ENCODE assay signal across 24 cellular contexts in the genomic region with DNA sequence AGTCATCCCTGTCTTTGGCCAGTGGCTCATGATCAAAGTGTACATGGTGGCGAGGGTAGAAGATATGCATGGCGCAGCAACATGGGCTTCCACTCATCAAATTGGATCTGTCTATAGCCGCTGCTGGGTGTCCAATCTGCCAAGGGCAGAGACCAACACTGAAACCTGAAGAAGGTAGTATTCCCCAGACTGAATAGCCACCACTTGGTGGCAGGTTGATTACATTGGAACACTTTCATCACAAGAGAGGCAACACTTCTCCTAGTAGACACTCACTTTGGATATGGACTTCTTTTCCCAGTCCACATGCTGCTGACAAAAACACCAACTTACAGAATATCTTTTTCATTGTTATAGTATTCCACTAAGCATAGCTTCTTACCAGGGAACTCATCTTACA. TPM values are rescaled to one million over a fixed set of nuclear protein-coding genes. Genes with fewer than 3 reads are reported as not detected.
DNase-seq lines count a peak whose midpoint lies in the region; ATAC-seq, FAIRE-seq and TF ChIP-seq lines count a peak whose summit lies in the region.
"Had no signal": no experiment of that assay in that cellular context is flagged by ENCODE, and none has a peak within 500 bp of the region (broad histone marks: within the 10 kb centered on the region; RNA-seq: fewer than 3 reads in every experiment).

No MANE protein-coding gene starts in this region.

- peak overlapping the region; percentile 42; the same call in 1 of the 2 replicates for H2BK12ac ChIP-seq in H1 (ENCODE audit: low read depth, low read length)

- no peaks in the 10 kb centered on the region for H3K36me3 Mint-ChIP-seq in stimulated activated naive CD8-positive, alpha-beta T cell treated with anti-CD3 and anti-CD28 coated beads, Interleukin-15, Interleukin-2, amounts not matched to agents 100 ng/mL and 50 ng/mL, for 24 hours (ENCODE audit: low read depth)
- H3K36me3 Mint-ChIP-seq: CD8-positive, alpha-beta T cell had no signal

- no peaks in the 10 kb centered on the region for H3K79me1 ChIP-seq in H1 (ENCODE audit: low read depth, low read length)

- H3K4ac ChIP-seq in H1 (replicated peaks; ENCODE audit: insufficient read length, low read depth, low read length): no peak overlapping the region

- ATAC-seq in stimulated activated naive CD8-positive, alpha-beta T cell treated with anti-CD3 and anti-CD28 coated beads, Interleukin-15, amount 100 ng/mL, for 72 hours: no peak
- ATAC-seq in HG03432 (IDR thresholded peaks at IDR 0.05; ENCODE audit: unreplicated experiment): no peak
- ATAC-seq: CD8-positive, alpha-beta T cell; GM12878; PC-3 had no signal

- H2BK120ac ChIP-seq in H1 (replicated peaks; ENCODE audit: low read depth, low read length): no peak overlapping the region

- H3K9ac ChIP-seq in H1 (replicated peaks in 1 of 4; ENCODE audit: extremely low read depth in 1 of 4, low read depth in 3 of 4, low read length in 3 of 4): no peak overlapping the region
- H3K9ac ChIP-seq: BLaER1 treated with 17β-estradiol and CSF1 and Interleukin-3, amounts not matched to agents 10 nM and 100 nM had no signal

- H3K4me1 Mint-ChIP-seq in stimulated activated naive CD8-positive, alpha-beta T cell treated with anti-CD3 and anti-CD28 coated beads, Interleukin-15, Interleukin-2, amounts not matched to agents 100 ng/mL and 50 ng/mL, for 24 hours (ENCODE audit: low read depth): peaks cover 21% of the 10 kb centered on the region
- peaks cover 8% of the 10 kb centered on the region for H3K4me1 Mint-ChIP-seq in stimulated activated naive CD8-positive, alpha-beta T cell treated with anti-CD3 and anti-CD28 coated beads, Interleukin-15, amount 100 ng/mL, for 72 hours

- H2BK20ac ChIP-seq in H1 (ENCODE audit: low read length): no peak overlapping the region

- peaks cover 0 to 5% (median 3%) of the 10 kb centered on the region in 4 experiments; a peak in 4 of 7 replicates for H3K27me3 ChIP-seq in H1 (replicated peaks in 1 of 4; ENCODE audit: control insufficient read depth in 3 of 4, extremely low read depth in 1 of 4, insufficient read depth in 3 of 4, low read length in 3 of 4)
- H3K27me3 ChIP-seq: BLaER1 treated with 17β-estradiol and CSF1 and Interleukin-3, amounts not matched to agents 10 nM and 100 nM had no signal

- H4K5ac ChIP-seq in H1 (ENCODE audit: insufficient read length, low read depth, low read length): no peak overlapping the region

- no peaks in the 10 kb centered on the region for H4K20me1 ChIP-seq in H1 (replicated peaks in 1 of 2; ENCODE audit: control insufficient read depth in 1 of 2, insufficient read depth in 2 of 2, low read length in 2 of 2)
- H4K20me1 ChIP-seq: BLaER1 treated with 17β-estradiol and CSF1 and Interleukin-3, amounts not matched to agents 10 nM and 100 nM had no signal

- TF ChIP-seq CTCF in H1 (IDR thresholded peaks at IDR 0.05; ENCODE audit: control extremely low read depth in 1 of 3, insufficient read depth in 1 of 3, low read depth in 1 of 3, low read length in 3 of 3): peak in 1 of 3 experiments; percentile 17; a peak in 1 of 4 replicates

- H3K27ac Mint-ChIP-seq in stimulated activated naive CD8-positive, alpha-beta T cell treated with anti-CD3 and anti-CD28 coated beads, Interleukin-15, Interleukin-2, amounts not matched to agents 100 ng/mL and 50 ng/mL, for 24 hours: peak overlapping the region; percentile 83
- no peak overlapping the region for H3K27ac Mint-ChIP-seq in stimulated activated naive CD8-positive, alpha-beta T cell treated with anti-CD3 and anti-CD28 coated beads, Interleukin-15, amount 100 ng/mL, for 72 hours
- H3K27ac Mint-ChIP-seq: CD8-positive, alpha-beta T cell; HFFc6 had no signal

- no peak overlapping the region for H3K18ac ChIP-seq in H1 (ENCODE audit: extremely low read depth, low read length)

- no peak overlapping the region for H3K27ac ChIP-seq in H1 (ENCODE audit: low read depth, low read length)
- H3K27ac ChIP-seq: BLaER1 treated with 17β-estradiol and CSF1 and Interleukin-3, amounts not matched to agents 10 nM and 100 nM; RWPE1 had no signal

- H3K27me3 Mint-ChIP-seq in stimulated activated naive CD8-positive, alpha-beta T cell treated with anti-CD3 and anti-CD28 coated beads, Interleukin-15, Interleukin-2, amounts not matched to agents 100 ng/mL and 50 ng/mL, for 24 hours: peaks cover 57% of the 10 kb centered on the region
- H3K27me3 Mint-ChIP-seq in stimulated activated naive CD8-positive, alpha-beta T cell treated with anti-CD3 and anti-CD28 coated beads, Interleukin-15, amount 100 ng/mL, for 72 hours: peaks cover 46% of the 10 kb centered on the region

- no peaks in the 10 kb centered on the region; the same call in 1 of the 2 replicates for H3K23me2 ChIP-seq in H1 (ENCODE audit: low read depth, low read length)

- H3K9me3 ChIP-seq in H1 (ENCODE audit: insufficient read depth in 2 of 2, low read depth in 1 of 2, low read length in 1 of 2): no peaks in the 10 kb centered on the region; a peak in 1 of 4 replicates

- POLR2A ChIA-PET in H1 (lab: Charles Lee; ENCODE audit: partially characterized antibody): no interaction called here

- no peak overlapping the region for H4K91ac ChIP-seq in H1 (replicated peaks; ENCODE audit: insufficient read length, low read length)

- no peaks in the 10 kb centered on the region for H3K79me2 ChIP-seq in H1 (ENCODE audit: control insufficient read depth in 1 of 2, insufficient read depth in 2 of 2, low read length in 2 of 2)

- no peaks in the 10 kb centered on the region for H3K36me3 ChIP-seq in H1 (ENCODE audit: control insufficient read depth in 2 of 4, insufficient read depth in 4 of 4, low read length in 3 of 4)
- H3K36me3 ChIP-seq: BLaER1 treated with 17β-estradiol and CSF1 and Interleukin-3, amounts not matched to agents 10 nM and 100 nM had no signal

- no peak overlapping the region for H2AFZ ChIP-seq in H1 (ENCODE audit: low read length)

- 92% methylated on average over 3 of the region's 3 CpGs; no CpG with 5 or more reads in 1 of the 2 experiments for WGBS in H1 (ENCODE audit: extremely low coverage in 1 of 2, insufficient coverage in 1 of 2, insufficient read length in 1 of 2, insufficient replicate concordance in 2 of 2, low coverage in 1 of 2, low lambda C conversion rate in 2 of 2, missing lambda C conversion rate in 1 of 2), 2 experiments

- no peak overlapping the region for H3K56ac ChIP-seq in H1 (replicated peaks; ENCODE audit: insufficient read length, low read depth, low read length)

- no peak overlapping the region for H3K4me3 ChIP-seq in H1 (ENCODE audit: extremely low read depth in 1 of 4, insufficient read depth in 2 of 4, low read depth in 3 of 4, low read length in 4 of 4)
- H3K4me3 ChIP-seq: BLaER1 treated with 17β-estradiol and CSF1 and Interleukin-3, amounts not matched to agents 10 nM and 100 nM; GM12878 had no signal

- H3K23ac ChIP-seq in H1 (ENCODE audit: insufficient read length): no peak overlapping the region

- no peak overlapping the region for H2BK5ac ChIP-seq in H1 (ENCODE audit: low read depth, low read length)

- H2AK5ac ChIP-seq in H1 (ENCODE audit: low read depth, low read length): no peak overlapping the region

- no peak overlapping the region for H3K4me3 Mint-ChIP-seq in stimulated activated naive CD8-positive, alpha-beta T cell treated with anti-CD3 and anti-CD28 coated beads, Interleukin-15, Interleukin-2, amounts not matched to agents 100 ng/mL and 50 ng/mL, for 24 hours
- H3K4me3 Mint-ChIP-seq in stimulated activated naive CD8-positive, alpha-beta T cell treated with anti-CD3 and anti-CD28 coated beads, Interleukin-15, amount 100 ng/mL, for 72 hours: no peak overlapping the region
- H3K4me3 Mint-ChIP-seq: CD8-positive, alpha-beta T cell; HFFc6 had no signal

- no peak for FAIRE-seq in H1 (lab: Jason Lieb, UNC)
- FAIRE-seq: GM12878 had no signal

- DNase-seq in stimulated activated naive CD8-positive, alpha-beta T cell treated with anti-CD3 and anti-CD28 coated beads, Interleukin-15, amount 100 ng/mL, for 72 hours: no peak
- DNase-seq in OCI-M1 (lab: John Stamatoyannopoulos, UW): peak; percentile 16
- DNase-seq in H1 (ENCODE audit: low read depth in 1 of 2, low spot score in 2 of 2): no peak
- no peak for DNase-seq in stimulated activated CD8-positive, alpha-beta memory T cell treated with anti-CD3 and anti-CD28 coated beads, Interleukin-4, amount 100 ng/mL, for 48 hours
- no peak for DNase-seq in UCSD-AML1 (lab: John Stamatoyannopoulos, UW; ENCODE audit: unreplicated experiment)
- DNase-seq: CD8-positive, alpha-beta T cell; DMS53; EL; GOT3; HFFc6; Kasumi-1; MM.1S; NCI-H1092; NCI-H146; NCI-H2029 treated with DMSO at 0.1 percent for 48 hours; NCI-H2171 treated with DMSO at 0.1 percent for 48 hours; NCI-H748 treated with DMSO at 0.1 percent for 48 hours; PC-3; SIG-M5 had no signal

- no peak for TF ChIP-seq POLR2A in H1 (IDR thresholded peaks at IDR 0.05; ENCODE audit: control extremely low read depth in 1 of 2, low read depth in 2 of 2, low read length in 2 of 2)

- H2BK15ac ChIP-seq in H1 (ENCODE audit: low read length): no peak overlapping the region

- peak; percentile 27 to 48; a peak in 2 of 4 replicates for TF ChIP-seq RAD21 in H1 (IDR thresholded peaks at IDR 0.05 in 1 of 2, conservative IDR thresholded peaks at IDR 0.05 in 1 of 2; ENCODE audit: low read depth in 2 of 2, low read length in 2 of 2)

- H3K4me2 ChIP-seq in H1 (ENCODE audit: insufficient read depth in 1 of 2, low read depth in 2 of 2, low read length in 2 of 2): no peak overlapping the region
- H3K4me2 ChIP-seq: BLaER1 treated with 17β-estradiol and CSF1 and Interleukin-3, amounts not matched to agents 10 nM and 100 nM had no signal

- H3K9me3 Mint-ChIP-seq in stimulated activated naive CD8-positive, alpha-beta T cell treated with anti-CD3 and anti-CD28 coated beads, Interleukin-15, Interleukin-2, amounts not matched to agents 100 ng/mL and 50 ng/mL, for 24 hours: peaks cover 10% of the 10 kb centered on the region
- H3K9me3 Mint-ChIP-seq in stimulated activated naive CD8-positive, alpha-beta T cell treated with anti-CD3 and anti-CD28 coated beads, Interleukin-15, amount 100 ng/mL, for 72 hours: no peaks in the 10 kb centered on the region
- H3K9me3 Mint-ChIP-seq: CD8-positive, alpha-beta T cell; HFFc6 had no signal

- TF ChIP-seq EP300 in H1 (IDR thresholded peaks at IDR 0.05; ENCODE audit: borderline replicate concordance in 1 of 2, low read depth in 2 of 2, low read length in 2 of 2): no peak

- no peak overlapping the region for H3K14ac ChIP-seq in H1 (ENCODE audit: insufficient read length)

- H4K8ac ChIP-seq in H1 (ENCODE audit: extremely low read depth, insufficient read depth, low read length): no peak overlapping the region

- H3K4me1 ChIP-seq in H1 (replicated peaks in 1 of 4; ENCODE audit: control insufficient read depth in 3 of 4, insufficient read depth in 4 of 4, low read length in 3 of 4): peaks cover 0 to 2% (median 0%) of the 10 kb centered on the region in 4 experiments; a peak in 1 of 7 replicates

- CTCF ChIA-PET in H1 (lab: Charles Lee; ENCODE audit: partially characterized antibody): interaction anchor here (1.0 to 3.1 kb wide), 4 partner anchors 12 to 67 kb away, joined by 4 to 17 read pairs (median 6); partner anchors contain the start of gene PPM1J

RNA-seq across cellular contexts. Expression of gene PPM1J, which starts 22.4 kb away (rescaled TPM):
- 17.5 and 19.4 TPM in 2 replicates for total RNA-seq in H1 (2021; fragmentation: NEBNext Ultra II Directional; extraction: Animal tissue kit (Norgen Biotek cat#: 25700))
- polyA plus RNA-seq in H1 (2011; rRNA removed): 31.6 and 45.4 TPM in 2 replicates
- 43.8 TPM for polyA plus RNA-seq in H1 (2011; cell fraction: cytosol; rRNA removed)
- polyA plus RNA-seq in H1 (2011; cell fraction: nucleus; rRNA removed): 101 TPM
- polyA plus RNA-seq in H1 (2012, experiment 1 of 2): 15.5 to 27.2 TPM (median 24.1 TPM) in 4 replicates
- 18.6 TPM for polyA plus RNA-seq in H1 (2012, experiment 2 of 2)
- 12.4 TPM for polyA plus RNA-seq in H1 (2013, experiment 1 of 2)
- polyA plus RNA-seq in H1 (2013, experiment 2 of 2): 12.1 TPM
- 10.0 and 10.3 TPM in 2 replicates for polyA minus RNA-seq in H1 (2011; rRNA and poly(A)+ RNA removed)
- polyA minus RNA-seq in H1 (2011; cell fraction: cytosol; rRNA and poly(A)+ RNA removed): 7.5 TPM
- polyA minus RNA-seq in H1 (2011; cell fraction: nucleus; rRNA and poly(A)+ RNA removed): 10.1 TPM

RNA-seq across cellular contexts. Expression of gene RHOC, which starts 30.6 kb away (rescaled TPM):
- 53.6 and 57.6 TPM in 2 replicates for total RNA-seq in H1 (2021; fragmentation: NEBNext Ultra II Directional; extraction: Animal tissue kit (Norgen Biotek cat#: 25700))
- polyA plus RNA-seq in H1 (2011; rRNA removed): 97.5 and 114 TPM in 2 replicates
- 144 TPM for polyA plus RNA-seq in H1 (2011; cell fraction: cytosol; rRNA removed)
- polyA plus RNA-seq in H1 (2011; cell fraction: nucleus; rRNA removed): 140 TPM
- 72.9 to 87.5 TPM (median 81.0 TPM) in 4 replicates for polyA plus RNA-seq in H1 (2012, experiment 1 of 2)
- 73.2 TPM for polyA plus RNA-seq in H1 (2012, experiment 2 of 2)
- polyA plus RNA-seq in H1 (2013, experiment 1 of 2): 52.9 TPM
- 48.6 TPM for polyA plus RNA-seq in H1 (2013, experiment 2 of 2)
- polyA minus RNA-seq in H1 (2011; rRNA and poly(A)+ RNA removed): 89.0 and 98.9 TPM in 2 replicates
- polyA minus RNA-seq in H1 (2011; cell fraction: cytosol; rRNA and poly(A)+ RNA removed): 30.7 TPM
- 32.1 TPM for polyA minus RNA-seq in H1 (2011; cell fraction: nucleus; rRNA and poly(A)+ RNA removed)
